Comparison of ENCODE assay signal across 8 cellular contexts in the genomic region with DNA sequence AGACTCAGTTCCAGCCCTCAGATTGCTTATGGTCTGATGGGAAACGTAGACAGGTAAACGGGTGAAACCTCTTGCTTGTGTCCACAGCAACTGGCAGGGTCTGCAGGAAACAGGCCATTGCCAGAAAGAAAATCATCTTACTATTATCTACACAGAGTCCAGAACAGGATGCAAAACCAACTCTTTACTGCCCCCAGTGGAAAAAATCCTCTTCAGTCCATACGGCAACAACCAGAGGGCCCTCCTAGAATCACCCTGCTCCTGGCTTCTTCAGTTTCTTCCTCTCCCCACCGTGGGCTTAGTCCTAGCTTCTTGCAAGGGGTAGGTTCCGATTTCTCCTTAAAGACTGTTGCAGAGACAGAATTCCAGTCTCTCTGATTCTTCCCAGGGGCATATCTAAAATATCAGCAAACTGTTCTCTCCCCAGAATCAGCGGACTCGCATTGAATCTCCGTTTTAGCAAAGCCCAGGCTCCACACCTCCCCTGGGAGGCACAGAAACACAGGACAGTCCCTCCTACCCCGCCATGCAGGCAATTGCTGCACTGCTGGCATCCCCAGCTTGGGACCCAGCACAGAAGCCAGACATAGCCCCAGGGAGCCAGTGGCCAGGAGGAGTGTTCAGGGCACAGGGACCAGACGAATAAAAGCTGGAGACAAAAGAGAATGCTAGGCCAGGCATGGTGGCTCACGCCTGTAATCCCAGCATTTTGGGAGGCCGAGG. TPM values are rescaled to one million over a fixed set of nuclear protein-coding genes. Genes with fewer than 3 reads are reported as not detected.
DNase-seq lines count a peak whose midpoint lies in the region; ATAC-seq and TF ChIP-seq lines count a peak whose summit lies in the region.

No MANE protein-coding gene starts in this region.

- no peak for DNase-seq in stimulated activated naive CD8-positive, alpha-beta T cell treated with anti-CD3 and anti-CD28 coated beads, Interleukin-15, amount 100 ng/mL, for 72 hours
- DNase-seq in stimulated activated naive CD8-positive, alpha-beta T cell treated with anti-CD3 and anti-CD28 coated beads, Interleukin-15, Interleukin-2, amounts not matched to agents 100 U/mL and 50 U/mL, for 24 hours = no peak
- DNase-seq in NCI-H460 (ENCODE audit: extremely low read depth, low read depth) (peak; percentile 40), breast epithelium (ENCODE audit: low spot score in 2 of 2) (no peak), kidney tubule cell (ENCODE audit: low spot score) (peak; percentile 62), T1000 (lab: John Stamatoyannopoulos, UW) (no peak), DMS153 (lab: John Stamatoyannopoulos, UW) (no peak)

- no peak overlapping the region for H3K4me3 ChIP-seq in breast epithelium

- H3K4me3 Mint-ChIP-seq in stimulated activated naive CD8-positive, alpha-beta T cell treated with anti-CD3 and anti-CD28 coated beads, Interleukin-15, amount 100 ng/mL, for 72 hours = no peak overlapping the region

- H3K9me3 ChIP-seq in breast epithelium = no peaks in the 10 kb centered on the region

- no peak overlapping the region for H3K27ac Mint-ChIP-seq in stimulated activated naive CD8-positive, alpha-beta T cell treated with anti-CD3 and anti-CD28 coated beads, Interleukin-15, amount 100 ng/mL, for 72 hours

- no peaks in the 10 kb centered on the region for H3K27me3 Mint-ChIP-seq in stimulated activated naive CD8-positive, alpha-beta T cell treated with anti-CD3 and anti-CD28 coated beads, Interleukin-15, amount 100 ng/mL, for 72 hours

- peaks cover 0 to 8% of the 10 kb centered on the region in 2 donors for H3K9me3 Mint-ChIP-seq in stimulated activated naive CD8-positive, alpha-beta T cell treated with anti-CD3 and anti-CD28 coated beads, Interleukin-15, amount 100 ng/mL, for 72 hours

- TF ChIP-seq POLR2A in breast epithelium (IDR thresholded peaks at IDR 0.05) = no peak

- ATAC-seq in stimulated activated naive CD8-positive, alpha-beta T cell treated with anti-CD3 and anti-CD28 coated beads, Interleukin-15, amount 100 ng/mL, for 72 hours = peak; percentile 62
- no peak for ATAC-seq in stimulated activated naive CD8-positive, alpha-beta T cell treated with anti-CD3 and anti-CD28 coated beads, Interleukin-15, Interleukin-2, amounts not matched to agents 100 U/mL and 50 U/mL, for 24 hours
- peak; percentile 82 for ATAC-seq in HG02678 (IDR thresholded peaks at IDR 0.05; ENCODE audit: unreplicated experiment)

- no peaks in the 10 kb centered on the region for H3K4me1 Mint-ChIP-seq in stimulated activated naive CD8-positive, alpha-beta T cell treated with anti-CD3 and anti-CD28 coated beads, Interleukin-15, amount 100 ng/mL, for 72 hours

- peak in 2 of 3 donors; percentile 26 to 44 for TF ChIP-seq CTCF in breast epithelium (IDR thresholded peaks at IDR 0.05)

- H3K27ac ChIP-seq in breast epithelium = no peak overlapping the region

- no peaks in the 10 kb centered on the region for H3K36me3 ChIP-seq in breast epithelium

- no peaks in the 10 kb centered on the region for H3K4me1 ChIP-seq in breast epithelium

- H3K27me3 ChIP-seq in breast epithelium = no peaks in the 10 kb centered on the region

- intact Hi-C loops in breast epithelium (cut with DNase I; ENCODE audit: low total_unique reads) = no loop called here

RNA-seq across cellular contexts. Expression of a gene that starts 41.0 kb away (rescaled TPM):
- total RNA-seq in NCI-H460 (2014; rRNA removed; shearing (Covaris generic)) = 3.9 and 4.4 TPM in 2 replicates
- polyA plus RNA-seq in NCI-H460 (2014; cell fraction: nucleus; rRNA removed) = 1.8 and 1.9 TPM in 2 replicates
- 10 to 100 TPM; 20.2 to 37.0 (median 27.9) TPM for total RNA-seq in breast epithelium

Comparison
In these comparisons a context has a peak if more than half of its experiments do, and no peak if none do; other contexts are left out.
1. DNase-seq: peak in NCI-H460 (single experiment) and kidney tubule cell (single experiment); none in stimulated activated naive CD8-positive, alpha-beta T cell treated with anti-CD3 and anti-CD28 coated beads, Interleukin-15, amount 100 ng/mL, for 72 hours (0 of 2), stimulated activated naive CD8-positive, alpha-beta T cell treated with anti-CD3 and anti-CD28 coated beads, Interleukin-15, Interleukin-2, amounts not matched to agents 100 U/mL and 50 U/mL, for 24 hours (single experiment), breast epithelium (0 of 2), T1000 (single experiment) and DMS153 (single experiment).